In genomic region chr1:93490357-93490756, GRCh38 we compare ENCODE assay signal across 33 cellular contexts. TPM values are rescaled to one million over a fixed set of nuclear protein-coding genes. Genes with fewer than 3 reads are reported as not detected.
A peak's percentile ranks its signal among the peaks of the same experiment; 100 is the strongest.
DNase-seq lines count a peak whose midpoint lies in the region; ATAC-seq, FAIRE-seq and TF ChIP-seq lines count a peak whose summit lies in the region.
"Had no signal": no experiment of that assay in that cellular context is flagged by ENCODE, and none has a peak within 500 bp of the region (broad histone marks: within the 10 kb centered on the region; RNA-seq: fewer than 3 reads in every experiment).

No MANE protein-coding gene starts in this region.

- no peaks in the 10 kb centered on the region for H3K9me1 ChIP-seq in endothelial cell of umbilical vein (replicated peaks; ENCODE audit: control insufficient read depth, extremely low read depth, insufficient read depth, low read length)

- H3K36me3 Mint-ChIP-seq in stimulated activated naive B cell treated with anti-CD40 and anti-IgM and Interleukin-4, amounts not matched to agents 10 μg/mL and 1 μg/mL and 100 μg/mL, for 72 hours, result peaks cover 6 to 8% of the 10 kb centered on the region in 2 donors
- no peaks in the 10 kb centered on the region for H3K36me3 Mint-ChIP-seq in activated T-cell treated with anti-CD3 and anti-CD28 coated beads, Interleukin-2, amount 50 U/mL, for 72 hours (ENCODE audit: insufficient read depth in 2 of 2)
- H3K36me3 Mint-ChIP-seq in glutamatergic neuron (ENCODE audit: unreplicated experiment), result no peaks in the 10 kb centered on the region

- H2AFZ ChIP-seq in endothelial cell of umbilical vein (ENCODE audit: low read depth, low read length), result no peak overlapping the region
- H2AFZ ChIP-seq: neural progenitor cell had no signal

- no peaks in the 10 kb centered on the region for H3K9me3 ChIP-seq in endothelial cell of umbilical vein (replicated peaks; ENCODE audit: control insufficient read depth, insufficient read depth, low read length)
- H3K9me3 ChIP-seq: body of pancreas, SJSA1, testis, uterus had no signal

- peaks cover 35% of the 10 kb centered on the region for H4K20me1 ChIP-seq in endothelial cell of umbilical vein (replicated peaks; ENCODE audit: control insufficient read depth, extremely low read depth, insufficient read depth, low read length)

- POLR2A ChIA-PET in endothelial cell of umbilical vein (lab: Charles Lee), result no interaction called here

- dilution Hi-C loops in endothelial cell of umbilical vein (cut with MboI; ENCODE audit: extremely low pct_ligation_motif_present, low sequenced_read_pairs), result no loop called here

- H3K79me2 ChIP-seq in endothelial cell of umbilical vein (ENCODE audit: control insufficient read depth, insufficient read depth, low read length), result peaks cover 83% of the 10 kb centered on the region

- no peak for TF ChIP-seq POLR2A in endothelial cell of umbilical vein (IDR thresholded peaks at IDR 0.05; ENCODE audit: low read depth, low read length)

- peaks cover 13 to 29% of the 10 kb centered on the region in 2 donors for H3K4me1 Mint-ChIP-seq in stimulated activated naive B cell treated with anti-CD40 and anti-IgM and Interleukin-4, amounts not matched to agents 10 μg/mL and 1 μg/mL and 100 μg/mL, for 72 hours
- H3K4me1 Mint-ChIP-seq in activated T-cell treated with anti-CD3 and anti-CD28 coated beads, Interleukin-2, amount 50 U/mL, for 72 hours (ENCODE audit: low read depth), result no peaks in the 10 kb centered on the region
- H3K4me1 Mint-ChIP-seq in glutamatergic neuron (ENCODE audit: low read depth, unreplicated experiment), result peaks cover 12% of the 10 kb centered on the region
- H3K4me1 Mint-ChIP-seq: neural progenitor cell had no signal

- peaks cover 7 to 8% of the 10 kb centered on the region in 2 donors for H3K9me3 Mint-ChIP-seq in stimulated activated naive B cell treated with anti-CD40 and anti-IgM and Interleukin-4, amounts not matched to agents 10 μg/mL and 1 μg/mL and 100 μg/mL, for 72 hours
- H3K9me3 Mint-ChIP-seq in activated T-cell treated with anti-CD3 and anti-CD28 coated beads, Interleukin-2, amount 50 U/mL, for 72 hours, result peaks cover 0 to 2% of the 10 kb centered on the region in 2 donors
- peaks cover 8% of the 10 kb centered on the region for H3K9me3 Mint-ChIP-seq in glutamatergic neuron (ENCODE audit: unreplicated experiment)
- H3K9me3 Mint-ChIP-seq: activated naive CD4-positive, alpha-beta T cell treated with anti-CD3 and anti-CD28 coated beads for 36 hours had no signal

- H3K4me3 Mint-ChIP-seq in stimulated activated naive B cell treated with anti-CD40 and anti-IgM and Interleukin-4, amounts not matched to agents 10 μg/mL and 1 μg/mL and 100 μg/mL, for 72 hours, result no peak overlapping the region
- H3K4me3 Mint-ChIP-seq in activated T-cell treated with anti-CD3 and anti-CD28 coated beads, Interleukin-2, amount 50 U/mL, for 72 hours, result no peak overlapping the region
- H3K4me3 Mint-ChIP-seq in glutamatergic neuron (ENCODE audit: unreplicated experiment), result no peak overlapping the region
- H3K4me3 Mint-ChIP-seq: activated naive CD4-positive, alpha-beta T cell treated with anti-CD3 and anti-CD28 coated beads for 36 hours; CD14-positive monocyte; neural progenitor cell had no signal

- H3K4me3 ChIP-seq in endothelial cell of umbilical vein (replicated peaks in 1 of 3; ENCODE audit: insufficient read depth in 1 of 3, low read depth in 1 of 3, low read length in 3 of 3), result no peak overlapping the region
- no peak overlapping the region for H3K4me3 ChIP-seq in foreskin fibroblast (ENCODE audit: low read depth in 1 of 2, low read length in 2 of 2)
- H3K4me3 ChIP-seq: body of pancreas, neural progenitor cell, SJSA1, testis, uterus had no signal

- H3K4me2 ChIP-seq in endothelial cell of umbilical vein (ENCODE audit: insufficient read depth, low read length), result no peak overlapping the region
- H3K4me2 ChIP-seq: KMS-11, neural progenitor cell had no signal

- no peaks in the 10 kb centered on the region for H3K27me3 ChIP-seq in endothelial cell of umbilical vein (ENCODE audit: control insufficient read depth in 2 of 2, insufficient read depth in 2 of 2, low read length in 2 of 2)
- H3K27me3 ChIP-seq: body of pancreas, neural progenitor cell, SJSA1, testis, uterus had no signal

- ATAC-seq in stimulated activated naive B cell treated with anti-CD40 and anti-IgM and Interleukin-4, amounts not matched to agents 10 μg/mL and 1 μg/mL and 100 μg/mL, for 72 hours (replicated peaks), result peak; percentile 90 to 93
- ATAC-seq in activated T-cell treated with anti-CD3 and anti-CD28 coated beads, Interleukin-2, amount 50 U/mL, for 72 hours (replicated peaks in 1 of 2), result no peak
- ATAC-seq: activated CD4-positive, CD25-positive, alpha-beta regulatory T cell treated with anti-CD3 and anti-CD28 coated beads, Interleukin-2, amount 50 U/mL, for 24 hours; body of pancreas; left cardiac atrium; right cardiac atrium; stimulated activated naive CD8-positive, alpha-beta T cell treated with anti-CD3 and anti-CD28 coated beads, Interleukin-15, Interleukin-2, amounts not matched to agents 100 U/mL and 50 U/mL, for 24 hours had no signal

- BruUV-seq in endothelial cell of umbilical vein (replicated peaks; lab: Mats Ljungman, UMichigan), result no TSS peak

- no peak overlapping the region for H3K9ac ChIP-seq in endothelial cell of umbilical vein (replicated peaks; ENCODE audit: extremely low read depth, insufficient read depth, low read length)
- H3K9ac ChIP-seq: KMS-11, neural progenitor cell had no signal

- H3K27ac Mint-ChIP-seq in stimulated activated naive B cell treated with anti-CD40 and anti-IgM and Interleukin-4, amounts not matched to agents 10 μg/mL and 1 μg/mL and 100 μg/mL, for 72 hours, result no peak overlapping the region
- no peak overlapping the region for H3K27ac Mint-ChIP-seq in activated T-cell treated with anti-CD3 and anti-CD28 coated beads, Interleukin-2, amount 50 U/mL, for 72 hours
- H3K27ac Mint-ChIP-seq in glutamatergic neuron (ENCODE audit: unreplicated experiment), result no peak overlapping the region
- H3K27ac Mint-ChIP-seq: activated naive CD4-positive, alpha-beta T cell treated with anti-CD3 and anti-CD28 coated beads for 36 hours; CD14-positive monocyte; neural progenitor cell had no signal

- intact Hi-C loops in endothelial cell of umbilical vein (cut with micrococcal nuclease), result no loop called here

- FAIRE-seq in endothelial cell of umbilical vein (lab: Jason Lieb, UNC), result no peak
- FAIRE-seq: frontal cortex, H1 had no signal

- H3K27me3 Mint-ChIP-seq in stimulated activated naive B cell treated with anti-CD40 and anti-IgM and Interleukin-4, amounts not matched to agents 10 μg/mL and 1 μg/mL and 100 μg/mL, for 72 hours, result no peaks in the 10 kb centered on the region
- H3K27me3 Mint-ChIP-seq in activated T-cell treated with anti-CD3 and anti-CD28 coated beads, Interleukin-2, amount 50 U/mL, for 72 hours (ENCODE audit: low read depth), result peaks cover 5% of the 10 kb centered on the region
- no peaks in the 10 kb centered on the region for H3K27me3 Mint-ChIP-seq in glutamatergic neuron (ENCODE audit: unreplicated experiment)

- TF ChIP-seq CTCF in endothelial cell of umbilical vein (IDR thresholded peaks at IDR 0.05; ENCODE audit: extremely low read depth in 1 of 2, insufficient read depth in 1 of 2, low read depth in 1 of 2, low read length in 2 of 2) (no peak), foreskin fibroblast (IDR thresholded peaks at IDR 0.05; ENCODE audit: low read depth, low read length) (no peak), glutamatergic neuron (IDR thresholded peaks at IDR 0.05; ENCODE audit: partially characterized antibody, unreplicated experiment) (no peak)

- H3K27ac ChIP-seq in endothelial cell of umbilical vein (ENCODE audit: insufficient read depth, low read depth, low read length), result no peak overlapping the region
- H3K27ac ChIP-seq: KMS-11, neural progenitor cell, SJSA1, testis, uterus had no signal

- H3K36me3 ChIP-seq in endothelial cell of umbilical vein (ENCODE audit: control insufficient read depth in 2 of 2, extremely low read depth in 1 of 2, insufficient read depth in 2 of 2, low read length in 2 of 2), result no peaks in the 10 kb centered on the region
- H3K36me3 ChIP-seq: neural progenitor cell, SJSA1, uterus had no signal

- peaks cover 12% of the 10 kb centered on the region for H3K4me1 ChIP-seq in endothelial cell of umbilical vein (ENCODE audit: control insufficient read depth, extremely low read depth, insufficient read depth, low read length)
- H3K4me1 ChIP-seq: neural progenitor cell, SJSA1, testis had no signal

- CTCF ChIA-PET in endothelial cell of umbilical vein (lab: Charles Lee), result interaction anchor here (1.0 to 1.3 kb wide), 2 partner anchors 16 to 62 kb away, joined by 4 read pairs; no protein-coding TSS in a partner anchor

- DNase-seq in SIG-M5 treated with dmso at 0.1 percent for 504 hours (lab: John Stamatoyannopoulos, UW; ENCODE audit: unreplicated experiment), result peak; percentile 43
- DNase-seq in SIG-M5 (lab: John Stamatoyannopoulos, UW), result no peak
- DNase-seq in OCI-M1 (lab: John Stamatoyannopoulos, UW), result peak; percentile 56
- DNase-seq in endothelial cell of umbilical vein (ENCODE audit: low read depth, low spot score), result peak; percentile 10
- no peak for DNase-seq in stimulated activated naive B cell treated with anti-CD40 and anti-IgM and Interleukin-4, amounts not matched to agents 10 μg/mL and 1 μg/mL and 100 μg/mL, for 72 hours
- no peak for DNase-seq in activated T-cell treated with anti-CD3 and anti-CD28 coated beads, Interleukin-2, amount 50 U/mL, for 72 hours
- no peak for DNase-seq in foreskin fibroblast
- DNase-seq in glutamatergic neuron, result no peak
- DNase-seq: 8988T; activated CD4-positive, alpha-beta T cell treated with anti-CD3 and anti-CD28 coated beads, Interleukin-2, amount 50 U/mL, for 48 hours; activated naive CD4-positive, alpha-beta T cell treated with anti-CD3 and anti-CD28 coated beads for 36 hours; body of pancreas; cerebellar nuclear complex; DMS79 treated with DMSO at 0.1 percent for 48 hours; GDM1; left cardiac atrium; MM.1S; NCI-H1436; NCI-H226; NCI-H69; right cardiac atrium; stimulated activated CD4-positive, alpha-beta T cell treated with anti-CD3 and anti-CD28 coated beads, Interleukin-1b, Interleukin-23, amount 100 ng/mL, for 48 hours; stimulated activated naive CD8-positive, alpha-beta T cell treated with anti-CD3 and anti-CD28 coated beads, Interleukin-15, Interleukin-2, amounts not matched to agents 100 U/mL and 50 U/mL, for 24 hours; T-helper 1 cell; testis; uterus had no signal

RNA-seq across cellular contexts. Expression of gene FNBP1L, which starts 42.4 kb away (rescaled TPM):
- total RNA-seq in endothelial cell of umbilical vein (56.4 and 56.5 TPM in 2 replicates), glutamatergic neuron (ENCODE audit: unreplicated experiment) (251 TPM)
- polyA plus RNA-seq in endothelial cell of umbilical vein, result 23.3 and 28.1 TPM in 2 replicates
- 25.2 and 25.4 TPM in 2 replicates for polyA plus RNA-seq in endothelial cell of umbilical vein (2011; cell fraction: cytosol; rRNA removed)
- polyA plus RNA-seq in endothelial cell of umbilical vein (2011; cell fraction: nucleus; rRNA removed), result 52.9 and 74.4 TPM in 2 replicates
- polyA plus RNA-seq in endothelial cell of umbilical vein (2012), result 41.1 and 50.1 TPM in 2 replicates
- polyA minus RNA-seq in endothelial cell of umbilical vein, result 51.4 and 57.2 TPM in 2 replicates
- polyA minus RNA-seq in endothelial cell of umbilical vein (2011; cell fraction: cytosol; rRNA and poly(A)+ RNA removed), result 9.4 TPM
- 87.4 and 109 TPM in 2 replicates for polyA minus RNA-seq in endothelial cell of umbilical vein (2011; cell fraction: nucleus; rRNA and poly(A)+ RNA removed)
- total RNA-seq in activated T-cell treated with anti-CD3 and anti-CD28 coated beads, Interleukin-2, amount 50 U/mL, for 72 hours, result 1 to 10 TPM; 1.3 to 1.6 TPM

Comparison
In these comparisons a context has a peak if more than half of its experiments do, and no peak if none do; other contexts are left out.
1. DNase-seq: peak in SIG-M5 treated with dmso at 0.1 percent for 504 hours (single experiment), OCI-M1 (single experiment) and endothelial cell of umbilical vein (single experiment); none in SIG-M5 (single experiment), stimulated activated naive B cell treated with anti-CD40 and anti-IgM and Interleukin-4, amounts not matched to agents 10 μg/mL and 1 μg/mL and 100 μg/mL, for 72 hours (single experiment), activated T-cell treated with anti-CD3 and anti-CD28 coated beads, Interleukin-2, amount 50 U/mL, for 72 hours (0 of 2), foreskin fibroblast (0 of 2) and glutamatergic neuron (single experiment).
2. ATAC-seq: peak in stimulated activated naive B cell treated with anti-CD40 and anti-IgM and Interleukin-4, amounts not matched to agents 10 μg/mL and 1 μg/mL and 100 μg/mL, for 72 hours (2 of 2); none in activated T-cell treated with anti-CD3 and anti-CD28 coated beads, Interleukin-2, amount 50 U/mL, for 72 hours (0 of 2).
3. RNA of gene FNBP1L, which starts 42.4 kb away (total RNA-seq): 251 TPM in glutamatergic neuron (single experiment) and 56.4 to 56.5 TPM in endothelial cell of umbilical vein; 1.3 to 1.6 TPM in activated T-cell treated with anti-CD3 and anti-CD28 coated beads, Interleukin-2, amount 50 U/mL, for 72 hours; every median in the first group is over 10 times any median in the second.